ENCODE assay signal across 8 cellular contexts in the genomic region with DNA sequence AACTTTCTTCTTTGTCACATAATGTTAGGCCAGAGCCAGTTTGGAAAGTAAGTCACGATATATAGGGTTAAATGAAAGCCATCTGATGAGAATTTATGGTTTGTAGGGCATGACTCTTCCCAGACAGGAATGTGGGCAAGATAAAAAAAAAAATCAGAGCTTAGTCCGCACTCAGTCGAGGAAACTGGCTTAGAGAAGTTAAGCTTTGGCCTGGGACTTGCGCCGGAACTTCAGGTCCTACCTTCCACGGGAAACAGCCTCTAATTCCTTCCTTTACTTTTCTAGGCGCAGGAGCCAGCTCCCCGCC. TPM values are rescaled to one million over a fixed set of nuclear protein-coding genes. Genes with fewer than 3 reads are reported as not detected.
DNase-seq lines count a peak whose midpoint lies in the region; ATAC-seq, FAIRE-seq and TF ChIP-seq lines count a peak whose summit lies in the region.

No MANE protein-coding gene starts in this region.

- H3K27me3 ChIP-seq in hepatocyte (no peaks in the 10 kb centered on the region), small intestine (ENCODE audit: control insufficient read depth in 2 of 2, insufficient read depth in 2 of 2, low read length in 2 of 2) (no peaks in the 10 kb centered on the region)

- H3K9me3 ChIP-seq in hepatocyte (ENCODE audit: low read depth) (no peaks in the 10 kb centered on the region), small intestine (ENCODE audit: control insufficient read depth, low read depth) (no peaks in the 10 kb centered on the region)

- H3K27me3 Mint-ChIP-seq in activated CD4-positive, alpha-beta memory T cell treated with anti-CD3 and anti-CD28 coated beads, Interleukin-2, amount 10 ng/mL, durations not matched to agents 7 days and 5 days: no peaks in the 10 kb centered on the region

- TF ChIP-seq CTCF in hepatocyte (IDR thresholded peaks at IDR 0.05; ENCODE audit: poor library complexity): no peak

- FAIRE-seq in small intestine (lab: Jason Lieb, UNC): no peak

- CTCF ChIA-PET in HEK293T (lab: Yijun Ruan, JAX): no interaction called here
- CTCF ChIA-PET in activated CD4-positive, alpha-beta memory T cell treated with anti-CD3 and anti-CD28 coated beads, Interleukin-2, amount 10 ng/mL, durations not matched to agents 7 days and 5 days (lab: Charles Lee): interaction anchor here (1.5 kb wide), 3 partner anchors 15 to 100 kb away, joined by 4 to 5 read pairs (median 4); no protein-coding TSS in a partner anchor

- H3K4me2 ChIP-seq in hepatocyte: peak overlapping the region; percentile 96

- H3K4me1 ChIP-seq in hepatocyte (ENCODE audit: insufficient read depth): peaks cover 24% of the 10 kb centered on the region
- H3K4me1 ChIP-seq in small intestine (ENCODE audit: control insufficient read depth in 2 of 2, insufficient read depth in 1 of 2, low read depth in 1 of 2, low read length in 1 of 2): peaks cover 0 to 12% of the 10 kb centered on the region in 2 donors

- ATAC-seq in GM18505 (IDR thresholded peaks at IDR 0.05; ENCODE audit: unreplicated experiment) (no peak), HG03457 (IDR thresholded peaks at IDR 0.05; ENCODE audit: unreplicated experiment) (no peak)

- H4K20me1 ChIP-seq in hepatocyte (ENCODE audit: insufficient read depth, poor library complexity, severe bottlenecking): peaks cover 21% of the 10 kb centered on the region

- peak overlapping the region; percentile 68 for H3K27ac Mint-ChIP-seq in activated CD4-positive, alpha-beta memory T cell treated with anti-CD3 and anti-CD28 coated beads, Interleukin-2, amount 10 ng/mL, durations not matched to agents 7 days and 5 days

- no peak for DNase-seq in HEK293T (ENCODE audit: extremely low spot score)
- no peak for DNase-seq in activated CD4-positive, alpha-beta memory T cell treated with anti-CD3 and anti-CD28 coated beads, Interleukin-2, amount 10 ng/mL, durations not matched to agents 7 days and 5 days
- no peak for DNase-seq in hepatocyte (ENCODE audit: low spot score)
- no peak for DNase-seq in small intestine
- no peak for DNase-seq in cerebellum (ENCODE audit: low spot score)
- no peak for DNase-seq in NCI-H2196 (lab: John Stamatoyannopoulos, UW; ENCODE audit: unreplicated experiment)

- H3K4me3 Mint-ChIP-seq in activated CD4-positive, alpha-beta memory T cell treated with anti-CD3 and anti-CD28 coated beads, Interleukin-2, amount 10 ng/mL, durations not matched to agents 7 days and 5 days: peak overlapping the region; percentile 83

- H3K36me3 ChIP-seq in hepatocyte (replicated peaks; ENCODE audit: insufficient read depth, low read depth): no peaks in the 10 kb centered on the region
- H3K36me3 ChIP-seq in small intestine (ENCODE audit: control insufficient read depth in 2 of 2, insufficient read depth in 2 of 2, low read length in 2 of 2): no peaks in the 10 kb centered on the region

- no peaks in the 10 kb centered on the region for H3K9me2 ChIP-seq in hepatocyte (replicated peaks; ENCODE audit: insufficient read depth)

- peak overlapping the region; percentile 96 for H2AFZ ChIP-seq in hepatocyte

- no peak for TF ChIP-seq POLR2A in GM18505 (IDR thresholded peaks at IDR 0.05; ENCODE audit: borderline replicate concordance, extremely low read depth, insufficient read depth, insufficient read length)

- peak overlapping the region; percentile 99 for H3K27ac ChIP-seq in hepatocyte
- peak overlapping the region; percentile 84 to 95 for H3K27ac ChIP-seq in small intestine (ENCODE audit: low read depth in 1 of 2, low read length in 1 of 2)

- peaks cover 88% of the 10 kb centered on the region for H3K79me2 ChIP-seq in hepatocyte

- WGBS in hepatocyte (ENCODE audit: low lambda C conversion rate, missing lambda C conversion rate): under 1% methylated on average over 8 of the region's 8 CpGs
- 0 to 1% (median 0%) methylated on average over 8 of the region's 8 CpGs for WGBS in small intestine, 3 donors

- peaks cover 42% of the 10 kb centered on the region for H3K4me1 Mint-ChIP-seq in activated CD4-positive, alpha-beta memory T cell treated with anti-CD3 and anti-CD28 coated beads, Interleukin-2, amount 10 ng/mL, durations not matched to agents 7 days and 5 days

- H3K4me3 ChIP-seq in hepatocyte: peak overlapping the region; percentile 99
- H3K4me3 ChIP-seq in small intestine (ENCODE audit: low read depth in 1 of 2, low read length in 2 of 2): peak overlapping the region; percentile 84 to 97

- peaks cover 11% of the 10 kb centered on the region for H3K36me3 Mint-ChIP-seq in activated CD4-positive, alpha-beta memory T cell treated with anti-CD3 and anti-CD28 coated beads, Interleukin-2, amount 10 ng/mL, durations not matched to agents 7 days and 5 days (ENCODE audit: low read depth)

- H3K9me3 Mint-ChIP-seq in activated CD4-positive, alpha-beta memory T cell treated with anti-CD3 and anti-CD28 coated beads, Interleukin-2, amount 10 ng/mL, durations not matched to agents 7 days and 5 days: no peaks in the 10 kb centered on the region

- POLR2A ChIA-PET in HEK293T (lab: Yijun Ruan, JAX): interaction anchor here (0.6 to 1.9 kb wide), 6 partner anchors 16 to 1017 kb away, joined by 3 to 10 read pairs (median 4); no protein-coding TSS in a partner anchor
- POLR2A ChIA-PET in activated CD4-positive, alpha-beta memory T cell treated with anti-CD3 and anti-CD28 coated beads, Interleukin-2, amount 10 ng/mL, durations not matched to agents 7 days and 5 days (lab: Charles Lee): interaction anchor here (0.8 to 4.3 kb wide), 18 partner anchors 8 to 1544 kb away, joined by 3 to 33 read pairs (median 4); partner anchors contain the start of genes NUP214, SETX and TSC1

TF ChIP-seq in HEK293T, 16 proteins besides CTCF, POLR2A, EP300 and RAD21:
- TF ChIP-seq ARNT (IDR thresholded peaks at IDR 0.05) (no peak), ELF4 (IDR thresholded peaks at IDR 0.05) (no peak), ZNF384 (IDR thresholded peaks at IDR 0.05) (peak; percentile 61), FOXM1 (IDR thresholded peaks at IDR 0.05; ENCODE audit: borderline replicate concordance) (no peak), CTBP1 (IDR thresholded peaks at IDR 0.05; ENCODE audit: borderline replicate concordance) (no peak)

RNA-seq across cellular contexts. Expression of gene DDX31, which starts 0.5 kb away (rescaled TPM):
- 10 to 100 TPM; 10.2 to 10.5 TPM for total RNA-seq in activated CD4-positive, alpha-beta memory T cell treated with anti-CD3 and anti-CD28 coated beads, Interleukin-2, amount 10 ng/mL, durations not matched to agents 7 days and 5 days
- total RNA-seq in hepatocyte (10.5 and 13.1 TPM in 2 replicates), cerebellum (21.4 TPM)
- polyA plus RNA-seq in hepatocyte (7.3 and 10.5 TPM in 2 replicates), small intestine (1 to 10 TPM; 2.2 to 6.1 (median 3.8) TPM)

RNA-seq across cellular contexts. Expression of gene GTF3C4, which starts 1.0 kb away (rescaled TPM):
- 10 to 100 TPM; 11.8 to 13.0 TPM for total RNA-seq in activated CD4-positive, alpha-beta memory T cell treated with anti-CD3 and anti-CD28 coated beads, Interleukin-2, amount 10 ng/mL, durations not matched to agents 7 days and 5 days
- total RNA-seq in hepatocyte (16.6 and 19.2 TPM in 2 replicates), cerebellum (25.4 TPM)
- polyA plus RNA-seq in hepatocyte (5.7 and 6.1 TPM in 2 replicates), small intestine (1 to 10 TPM; 1.6 to 5.0 (median 1.8) TPM)
